Comparison of ENCODE assay signal across 7 cellular contexts in the genomic region with DNA sequence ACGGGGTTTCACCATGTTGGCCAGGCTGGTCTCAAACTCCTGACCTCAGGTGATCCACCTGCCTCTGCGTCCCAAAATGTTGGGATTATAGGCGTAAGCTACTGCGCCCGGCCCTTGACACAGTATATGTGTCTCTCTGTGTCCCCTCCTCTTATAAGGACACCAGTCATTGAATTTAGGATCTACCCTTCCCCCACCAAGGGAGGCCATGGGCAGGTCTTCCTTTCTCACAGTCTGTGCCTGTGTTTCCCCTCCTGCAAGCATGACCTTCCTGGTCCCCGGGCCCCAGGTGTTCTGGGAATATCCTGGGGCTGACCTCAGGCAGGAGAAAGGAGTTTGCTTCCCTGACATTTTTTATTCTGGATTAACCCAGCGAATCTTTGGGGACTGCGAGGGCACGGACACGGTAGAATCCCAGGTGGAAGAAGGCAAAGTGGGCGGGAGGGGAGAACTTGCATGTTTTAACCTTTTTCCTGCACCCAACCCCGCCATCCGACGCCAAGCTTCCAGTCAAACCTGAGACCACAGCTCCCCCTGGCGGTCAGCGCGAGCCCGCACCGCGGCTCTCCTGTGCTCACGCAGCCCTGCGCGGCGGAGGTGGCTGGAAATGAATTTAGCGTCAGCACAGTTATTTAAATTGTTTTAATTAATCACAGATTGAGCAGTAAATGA. TPM values are rescaled to one million over a fixed set of nuclear protein-coding genes. Genes with fewer than 3 reads are reported as not detected.
DNase-seq lines count a peak whose midpoint lies in the region; ATAC-seq and TF ChIP-seq lines count a peak whose summit lies in the region.

No MANE protein-coding gene starts in this region.

- no peak for TF ChIP-seq POLR2A in lower leg skin (IDR thresholded peaks at IDR 0.05)

- DNase-seq in GM12865 (ENCODE audit: low read depth) (peak; percentile 87), MG63 (peak; percentile 52), choroid plexus epithelial cell (ENCODE audit: low read depth) (peak; percentile 36), lower leg skin (ENCODE audit: low spot score in 2 of 2) (peak; percentile 33 to 92)
- DNase-seq in activated CD4-positive, CD25-positive, alpha-beta regulatory T cell (lab: John Stamatoyannopoulos, UW): peak in 3 of 4 experiments; percentile 7 to 57 (median 19)
- DNase-seq in stimulated activated CD8-positive, alpha-beta memory T cell treated with anti-CD3 and anti-CD28 coated beads, Interleukin-12 subunit alpha, Interleukin-12 subunit beta, amount 100 ng/mL, for 1 hour (ENCODE audit: low read depth): peak; percentile 19

- no peak for ATAC-seq in HG03097 (IDR thresholded peaks at IDR 0.05; ENCODE audit: low FRiP score, unreplicated experiment)

- no peaks in the 10 kb centered on the region for H3K36me3 ChIP-seq in MG63

- H3K27me3 ChIP-seq in MG63: no peaks in the 10 kb centered on the region

- TF ChIP-seq CTCF in GM12865 (IDR thresholded peaks at IDR 0.05; ENCODE audit: insufficient read depth, low read depth, low read length, missing control alignments) (peak; percentile 91), choroid plexus epithelial cell (conservative IDR thresholded peaks at IDR 0.05; ENCODE audit: low read depth, low read length) (peak; percentile 74), lower leg skin (IDR thresholded peaks at IDR 0.05) (no peak)

- H3K4me3 ChIP-seq in GM12865 (ENCODE audit: low read depth, low read length) (no peak overlapping the region), MG63 (no peak overlapping the region), choroid plexus epithelial cell (ENCODE audit: low read depth, low read length) (no peak overlapping the region), lower leg skin (ENCODE audit: low read depth, poor library complexity, severe bottlenecking) (no peak overlapping the region)

- intact Hi-C loops in lower leg skin (cut with DNase I; ENCODE audit: low total_unique reads): loop anchor here (5.0 to 10.0 kb wide), 2 partner anchors 607 to 1099 kb away; partner anchors contain the start of gene LARGE1

- no peaks in the 10 kb centered on the region for H3K9me3 ChIP-seq in MG63

- 20 to 21% methylated on average over 25 of the region's 25 CpGs for WGBS in lower leg skin, 2 donors

RNA-seq across cellular contexts. Expression of gene ISX, which starts 42.1 kb away (rescaled TPM):
- total RNA-seq in MG63 (2014; rRNA removed; shearing (Covaris generic); ENCODE audit: low replicate concordance): not detected in 2 replicates
- under 1 TPM in 2 of 4 donors, not detected in 2; 0.13 to 0.15 TPM for total RNA-seq in lower leg skin

Comparison
In these comparisons a context has a peak if more than half of its experiments do, and no peak if none do; other contexts are left out.
1. DNase-seq: peak in every context shown above with its lines; median percentile 87 in GM12865; 62 in lower leg skin; 52 in MG63; 36 in choroid plexus epithelial cell; 19 in activated CD4-positive, CD25-positive, alpha-beta regulatory T cell; 19 in stimulated activated CD8-positive, alpha-beta memory T cell treated with anti-CD3 and anti-CD28 coated beads, Interleukin-12 subunit alpha, Interleukin-12 subunit beta, amount 100 ng/mL, for 1 hour.
2. CTCF ChIP-seq: peak in GM12865 (single experiment) and choroid plexus epithelial cell (single experiment); none in lower leg skin (0 of 3).